ENCODE assay signal across 1 cellular context in the genomic region with DNA sequence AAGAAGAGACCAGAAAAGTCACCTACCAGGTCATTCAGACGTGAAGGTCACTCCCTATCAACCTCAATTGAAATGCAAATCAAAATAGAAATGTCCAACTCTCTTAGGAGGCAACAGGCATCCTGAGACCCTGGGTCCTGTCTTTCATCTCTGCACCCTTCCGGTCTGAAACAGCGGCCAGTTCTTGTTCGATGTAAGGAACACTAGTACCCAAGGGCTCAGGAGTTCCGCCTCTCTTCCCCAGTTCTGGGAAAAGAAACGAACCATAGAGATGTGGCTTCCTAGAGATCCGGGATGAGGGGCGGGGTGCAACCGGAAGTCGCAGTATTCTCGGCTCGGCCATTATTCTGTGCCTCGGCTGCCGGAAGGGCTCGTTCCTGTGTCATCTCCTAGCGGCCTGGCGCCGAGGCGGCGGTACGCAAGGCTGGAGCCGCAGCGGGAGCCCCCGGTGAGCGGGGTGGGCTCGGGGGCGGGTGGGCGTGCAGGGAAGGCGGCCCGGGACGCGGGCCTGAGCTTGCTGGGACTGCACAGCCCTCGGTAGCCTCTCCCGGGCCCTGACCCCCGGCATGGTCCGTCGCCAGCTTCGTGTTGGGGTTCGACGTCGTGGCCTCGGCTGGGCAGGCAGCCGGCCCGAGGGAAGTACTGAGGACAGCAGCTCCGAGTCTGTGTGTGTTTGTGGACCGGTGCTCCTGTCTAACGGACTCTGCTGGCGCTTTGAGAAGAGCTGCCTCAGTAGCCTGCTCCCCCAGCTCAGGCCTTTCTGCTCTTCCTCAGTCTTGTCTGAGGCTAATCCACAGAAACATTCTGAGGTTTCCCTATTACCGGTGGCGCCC.
TF ChIP-seq lines count a peak whose summit lies in the region.

A gene (plus strand): TSS at position 341 of the 833 bp plus-strand sequence. CDS start 4,119 bp downstream, outside the sequence.

TF ChIP-seq in K562, 482 proteins besides CTCF, POLR2A, EP300 and RAD21 (continued from another document and continues in another):
- TF ChIP-seq MYC (IDR thresholded peaks at IDR 0.05; ENCODE audit: low read depth, low read length) = peak; percentile 56; the same call in 1 of the 2 replicates
- TF ChIP-seq MYC (CRISPR knock-in tag; IDR thresholded peaks at IDR 0.05; ENCODE audit: borderline replicate concordance, low read depth) = no peak
- TF ChIP-seq ZNF197 (CRISPR knock-in tag; IDR thresholded peaks at IDR 0.05; ENCODE audit: low read depth) = no peak
- TF ChIP-seq, protein P1, sequence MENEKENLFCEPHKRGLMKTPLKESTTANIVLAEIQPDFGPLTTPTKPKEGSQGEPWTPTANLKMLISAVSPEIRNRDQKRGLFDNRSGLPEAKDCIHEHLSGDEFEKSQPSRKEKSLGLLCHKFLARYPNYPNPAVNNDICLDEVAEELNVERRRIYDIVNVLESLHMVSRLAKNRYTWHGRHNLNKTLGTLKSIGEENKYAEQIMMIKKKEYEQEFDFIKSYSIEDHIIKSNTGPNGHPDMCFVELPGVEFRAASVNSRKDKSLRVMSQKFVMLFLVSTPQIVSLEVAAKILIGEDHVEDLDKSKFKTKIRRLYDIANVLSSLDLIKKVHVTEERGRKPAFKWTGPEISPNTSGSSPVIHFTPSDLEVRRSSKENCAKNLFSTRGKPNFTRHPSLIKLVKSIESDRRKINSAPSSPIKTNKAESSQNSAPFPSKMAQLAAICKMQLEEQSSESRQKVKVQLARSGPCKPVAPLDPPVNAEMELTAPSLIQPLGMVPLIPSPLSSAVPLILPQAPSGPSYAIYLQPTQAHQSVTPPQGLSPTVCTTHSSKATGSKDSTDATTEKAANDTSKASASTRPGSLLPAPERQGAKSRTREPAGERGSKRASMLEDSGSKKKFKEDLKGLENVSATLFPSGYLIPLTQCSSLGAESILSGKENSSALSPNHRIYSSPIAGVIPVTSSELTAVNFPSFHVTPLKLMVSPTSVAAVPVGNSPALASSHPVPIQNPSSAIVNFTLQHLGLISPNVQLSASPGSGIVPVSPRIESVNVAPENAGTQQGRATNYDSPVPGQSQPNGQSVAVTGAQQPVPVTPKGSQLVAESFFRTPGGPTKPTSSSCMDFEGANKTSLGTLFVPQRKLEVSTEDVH (IDR thresholded peaks at IDR 0.05; ENCODE audit: low read depth, partially characterized antibody) = peak; percentile 64
- TF ChIP-seq, protein P2, sequence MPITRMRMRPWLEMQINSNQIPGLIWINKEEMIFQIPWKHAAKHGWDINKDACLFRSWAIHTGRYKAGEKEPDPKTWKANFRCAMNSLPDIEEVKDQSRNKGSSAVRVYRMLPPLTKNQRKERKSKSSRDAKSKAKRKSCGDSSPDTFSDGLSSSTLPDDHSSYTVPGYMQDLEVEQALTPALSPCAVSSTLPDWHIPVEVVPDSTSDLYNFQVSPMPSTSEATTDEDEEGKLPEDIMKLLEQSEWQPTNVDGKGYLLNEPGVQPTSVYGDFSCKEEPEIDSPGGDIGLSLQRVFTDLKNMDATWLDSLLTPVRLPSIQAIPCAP (CRISPR knock-in tag; IDR thresholded peaks at IDR 0.05; ENCODE audit: borderline replicate concordance) = no peak
- TF ChIP-seq JUN (IDR thresholded peaks at IDR 0.05; ENCODE audit: borderline replicate concordance, low read depth, low read length) = no peak
- no peak for TF ChIP-seq JUN (CRISPR knock-in tag; IDR thresholded peaks at IDR 0.05; ENCODE audit: borderline replicate concordance)
- no peak for TF ChIP-seq E2F3 (CRISPR knock-in tag; IDR thresholded peaks at IDR 0.05)
- no peak for TF ChIP-seq ZBTB1 (CRISPR knock-in tag; IDR thresholded peaks at IDR 0.05; ENCODE audit: borderline replicate concordance, low read depth)
- TF ChIP-seq SMARCC2 (IDR thresholded peaks at IDR 0.05; ENCODE audit: low read depth) = no peak
- no peak for TF ChIP-seq HNRNPL (IDR thresholded peaks at IDR 0.05; ENCODE audit: low read depth, low read length)
- TF ChIP-seq SMARCA4 (IDR thresholded peaks at IDR 0.05) = no peak
- TF ChIP-seq CBFA2T3 (IDR thresholded peaks at IDR 0.05) = no peak
- TF ChIP-seq FOXA1 (IDR thresholded peaks at IDR 0.05; ENCODE audit: borderline replicate concordance) = no peak
- no peak for TF ChIP-seq SRSF3 (IDR thresholded peaks at IDR 0.05; ENCODE audit: insufficient read depth, low read length)
- TF ChIP-seq SREBF1 (IDR thresholded peaks at IDR 0.05; ENCODE audit: borderline replicate concordance, low read depth, low read length) = no peak
- TF ChIP-seq, protein P3, sequence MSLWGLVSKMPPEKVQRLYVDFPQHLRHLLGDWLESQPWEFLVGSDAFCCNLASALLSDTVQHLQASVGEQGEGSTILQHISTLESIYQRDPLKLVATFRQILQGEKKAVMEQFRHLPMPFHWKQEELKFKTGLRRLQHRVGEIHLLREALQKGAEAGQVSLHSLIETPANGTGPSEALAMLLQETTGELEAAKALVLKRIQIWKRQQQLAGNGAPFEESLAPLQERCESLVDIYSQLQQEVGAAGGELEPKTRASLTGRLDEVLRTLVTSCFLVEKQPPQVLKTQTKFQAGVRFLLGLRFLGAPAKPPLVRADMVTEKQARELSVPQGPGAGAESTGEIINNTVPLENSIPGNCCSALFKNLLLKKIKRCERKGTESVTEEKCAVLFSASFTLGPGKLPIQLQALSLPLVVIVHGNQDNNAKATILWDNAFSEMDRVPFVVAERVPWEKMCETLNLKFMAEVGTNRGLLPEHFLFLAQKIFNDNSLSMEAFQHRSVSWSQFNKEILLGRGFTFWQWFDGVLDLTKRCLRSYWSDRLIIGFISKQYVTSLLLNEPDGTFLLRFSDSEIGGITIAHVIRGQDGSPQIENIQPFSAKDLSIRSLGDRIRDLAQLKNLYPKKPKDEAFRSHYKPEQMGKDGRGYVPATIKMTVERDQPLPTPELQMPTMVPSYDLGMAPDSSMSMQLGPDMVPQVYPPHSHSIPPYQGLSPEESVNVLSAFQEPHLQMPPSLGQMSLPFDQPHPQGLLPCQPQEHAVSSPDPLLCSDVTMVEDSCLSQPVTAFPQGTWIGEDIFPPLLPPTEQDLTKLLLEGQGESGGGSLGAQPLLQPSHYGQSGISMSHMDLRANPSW (CRISPR knock-in tag; IDR thresholded peaks at IDR 0.05) = no peak
- TF ChIP-seq MAFG (tag; conservative IDR thresholded peaks at IDR 0.05) = no peak
- TF ChIP-seq CSDE1 (IDR thresholded peaks at IDR 0.05) = no peak
- TF ChIP-seq, protein P4, sequence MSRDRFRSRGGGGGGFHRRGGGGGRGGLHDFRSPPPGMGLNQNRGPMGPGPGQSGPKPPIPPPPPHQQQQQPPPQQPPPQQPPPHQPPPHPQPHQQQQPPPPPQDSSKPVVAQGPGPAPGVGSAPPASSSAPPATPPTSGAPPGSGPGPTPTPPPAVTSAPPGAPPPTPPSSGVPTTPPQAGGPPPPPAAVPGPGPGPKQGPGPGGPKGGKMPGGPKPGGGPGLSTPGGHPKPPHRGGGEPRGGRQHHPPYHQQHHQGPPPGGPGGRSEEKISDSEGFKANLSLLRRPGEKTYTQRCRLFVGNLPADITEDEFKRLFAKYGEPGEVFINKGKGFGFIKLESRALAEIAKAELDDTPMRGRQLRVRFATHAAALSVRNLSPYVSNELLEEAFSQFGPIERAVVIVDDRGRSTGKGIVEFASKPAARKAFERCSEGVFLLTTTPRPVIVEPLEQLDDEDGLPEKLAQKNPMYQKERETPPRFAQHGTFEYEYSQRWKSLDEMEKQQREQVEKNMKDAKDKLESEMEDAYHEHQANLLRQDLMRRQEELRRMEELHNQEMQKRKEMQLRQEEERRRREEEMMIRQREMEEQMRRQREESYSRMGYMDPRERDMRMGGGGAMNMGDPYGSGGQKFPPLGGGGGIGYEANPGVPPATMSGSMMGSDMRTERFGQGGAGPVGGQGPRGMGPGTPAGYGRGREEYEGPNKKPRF (IDR thresholded peaks at IDR 0.05; ENCODE audit: low read depth, low read length) = no peak
- TF ChIP-seq CBFA2T2 (conservative IDR thresholded peaks at IDR 0.05) = no peak
- TF ChIP-seq FUS (optimal IDR thresholded peaks at IDR 0.05; ENCODE audit: low read depth, low read length) = no peak
- TF ChIP-seq, protein P5, sequence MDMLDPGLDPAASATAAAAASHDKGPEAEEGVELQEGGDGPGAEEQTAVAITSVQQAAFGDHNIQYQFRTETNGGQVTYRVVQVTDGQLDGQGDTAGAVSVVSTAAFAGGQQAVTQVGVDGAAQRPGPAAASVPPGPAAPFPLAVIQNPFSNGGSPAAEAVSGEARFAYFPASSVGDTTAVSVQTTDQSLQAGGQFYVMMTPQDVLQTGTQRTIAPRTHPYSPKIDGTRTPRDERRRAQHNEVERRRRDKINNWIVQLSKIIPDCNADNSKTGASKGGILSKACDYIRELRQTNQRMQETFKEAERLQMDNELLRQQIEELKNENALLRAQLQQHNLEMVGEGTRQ (CRISPR knock-in tag; IDR thresholded peaks at IDR 0.05) = no peak
- TF ChIP-seq CHD4 (IDR thresholded peaks at IDR 0.05; ENCODE audit: insufficient read depth, insufficient replicate concordance, low read depth, low read length, poor library complexity, severe bottlenecking) = no peak
- no peak for TF ChIP-seq SAFB (IDR thresholded peaks at IDR 0.05; ENCODE audit: borderline replicate concordance, low read depth, low read length)
- TF ChIP-seq, protein P6, sequence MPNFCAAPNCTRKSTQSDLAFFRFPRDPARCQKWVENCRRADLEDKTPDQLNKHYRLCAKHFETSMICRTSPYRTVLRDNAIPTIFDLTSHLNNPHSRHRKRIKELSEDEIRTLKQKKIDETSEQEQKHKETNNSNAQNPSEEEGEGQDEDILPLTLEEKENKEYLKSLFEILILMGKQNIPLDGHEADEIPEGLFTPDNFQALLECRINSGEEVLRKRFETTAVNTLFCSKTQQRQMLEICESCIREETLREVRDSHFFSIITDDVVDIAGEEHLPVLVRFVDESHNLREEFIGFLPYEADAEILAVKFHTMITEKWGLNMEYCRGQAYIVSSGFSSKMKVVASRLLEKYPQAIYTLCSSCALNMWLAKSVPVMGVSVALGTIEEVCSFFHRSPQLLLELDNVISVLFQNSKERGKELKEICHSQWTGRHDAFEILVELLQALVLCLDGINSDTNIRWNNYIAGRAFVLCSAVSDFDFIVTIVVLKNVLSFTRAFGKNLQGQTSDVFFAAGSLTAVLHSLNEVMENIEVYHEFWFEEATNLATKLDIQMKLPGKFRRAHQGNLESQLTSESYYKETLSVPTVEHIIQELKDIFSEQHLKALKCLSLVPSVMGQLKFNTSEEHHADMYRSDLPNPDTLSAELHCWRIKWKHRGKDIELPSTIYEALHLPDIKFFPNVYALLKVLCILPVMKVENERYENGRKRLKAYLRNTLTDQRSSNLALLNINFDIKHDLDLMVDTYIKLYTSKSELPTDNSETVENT (CRISPR knock-in tag; IDR thresholded peaks at IDR 0.05) = peak; percentile 97
- no peak for TF ChIP-seq SP1 (CRISPR knock-in tag; IDR thresholded peaks at IDR 0.05)
- no peak for TF ChIP-seq ZNF184 (CRISPR knock-in tag; IDR thresholded peaks at IDR 0.05)
- peak; percentile 63 for TF ChIP-seq NEUROD1 (IDR thresholded peaks at IDR 0.05; ENCODE audit: borderline replicate concordance, low read depth, low read length, partially characterized antibody)
- TF ChIP-seq NELFE (IDR thresholded peaks at IDR 0.05; ENCODE audit: insufficient read depth, insufficient read length) = no peak
- TF ChIP-seq RHOXF2B (CRISPR knock-in tag; conservative IDR thresholded peaks at IDR 0.05) = no peak
- TF ChIP-seq, protein P7, sequence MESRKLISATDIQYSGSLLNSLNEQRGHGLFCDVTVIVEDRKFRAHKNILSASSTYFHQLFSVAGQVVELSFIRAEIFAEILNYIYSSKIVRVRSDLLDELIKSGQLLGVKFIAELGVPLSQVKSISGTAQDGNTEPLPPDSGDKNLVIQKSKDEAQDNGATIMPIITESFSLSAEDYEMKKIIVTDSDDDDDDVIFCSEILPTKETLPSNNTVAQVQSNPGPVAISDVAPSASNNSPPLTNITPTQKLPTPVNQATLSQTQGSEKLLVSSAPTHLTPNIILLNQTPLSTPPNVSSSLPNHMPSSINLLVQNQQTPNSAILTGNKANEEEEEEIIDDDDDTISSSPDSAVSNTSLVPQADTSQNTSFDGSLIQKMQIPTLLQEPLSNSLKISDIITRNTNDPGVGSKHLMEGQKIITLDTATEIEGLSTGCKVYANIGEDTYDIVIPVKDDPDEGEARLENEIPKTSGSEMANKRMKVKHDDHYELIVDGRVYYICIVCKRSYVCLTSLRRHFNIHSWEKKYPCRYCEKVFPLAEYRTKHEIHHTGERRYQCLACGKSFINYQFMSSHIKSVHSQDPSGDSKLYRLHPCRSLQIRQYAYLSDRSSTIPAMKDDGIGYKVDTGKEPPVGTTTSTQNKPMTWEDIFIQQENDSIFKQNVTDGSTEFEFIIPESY (CRISPR knock-in tag; IDR thresholded peaks at IDR 0.05) = no peak; the same call in none of the 2 replicates
- TF ChIP-seq ARHGAP35 (IDR thresholded peaks at IDR 0.05; ENCODE audit: partially characterized antibody) = no peak
- TF ChIP-seq, protein P8, sequence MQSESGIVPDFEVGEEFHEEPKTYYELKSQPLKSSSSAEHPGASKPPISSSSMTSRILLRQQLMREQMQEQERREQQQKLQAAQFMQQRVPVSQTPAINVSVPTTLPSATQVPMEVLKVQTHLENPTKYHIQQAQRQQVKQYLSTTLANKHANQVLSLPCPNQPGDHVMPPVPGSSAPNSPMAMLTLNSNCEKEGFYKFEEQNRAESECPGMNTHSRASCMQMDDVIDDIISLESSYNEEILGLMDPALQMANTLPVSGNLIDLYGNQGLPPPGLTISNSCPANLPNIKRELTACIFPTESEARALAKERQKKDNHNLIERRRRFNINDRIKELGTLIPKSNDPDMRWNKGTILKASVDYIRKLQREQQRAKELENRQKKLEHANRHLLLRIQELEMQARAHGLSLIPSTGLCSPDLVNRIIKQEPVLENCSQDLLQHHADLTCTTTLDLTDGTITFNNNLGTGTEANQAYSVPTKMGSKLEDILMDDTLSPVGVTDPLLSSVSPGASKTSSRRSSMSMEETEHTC (IDR thresholded peaks at IDR 0.05) = no peak
- TF ChIP-seq, protein P9, sequence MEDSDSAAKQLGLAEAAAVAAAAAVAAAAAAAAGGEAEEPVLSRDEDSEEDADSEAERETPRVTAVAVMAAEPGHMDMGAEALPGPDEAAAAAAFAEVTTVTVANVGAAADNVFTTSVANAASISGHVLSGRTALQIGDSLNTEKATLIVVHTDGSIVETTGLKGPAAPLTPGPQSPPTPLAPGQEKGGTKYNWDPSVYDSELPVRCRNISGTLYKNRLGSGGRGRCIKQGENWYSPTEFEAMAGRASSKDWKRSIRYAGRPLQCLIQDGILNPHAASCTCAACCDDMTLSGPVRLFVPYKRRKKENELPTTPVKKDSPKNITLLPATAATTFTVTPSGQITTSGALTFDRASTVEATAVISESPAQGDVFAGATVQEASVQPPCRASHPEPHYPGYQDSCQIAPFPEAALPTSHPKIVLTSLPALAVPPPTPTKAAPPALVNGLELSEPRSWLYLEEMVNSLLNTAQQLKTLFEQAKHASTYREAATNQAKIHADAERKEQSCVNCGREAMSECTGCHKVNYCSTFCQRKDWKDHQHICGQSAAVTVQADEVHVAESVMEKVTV (CRISPR knock-in tag; IDR thresholded peaks at IDR 0.05) = no peak
